In the genomic region with DNA sequence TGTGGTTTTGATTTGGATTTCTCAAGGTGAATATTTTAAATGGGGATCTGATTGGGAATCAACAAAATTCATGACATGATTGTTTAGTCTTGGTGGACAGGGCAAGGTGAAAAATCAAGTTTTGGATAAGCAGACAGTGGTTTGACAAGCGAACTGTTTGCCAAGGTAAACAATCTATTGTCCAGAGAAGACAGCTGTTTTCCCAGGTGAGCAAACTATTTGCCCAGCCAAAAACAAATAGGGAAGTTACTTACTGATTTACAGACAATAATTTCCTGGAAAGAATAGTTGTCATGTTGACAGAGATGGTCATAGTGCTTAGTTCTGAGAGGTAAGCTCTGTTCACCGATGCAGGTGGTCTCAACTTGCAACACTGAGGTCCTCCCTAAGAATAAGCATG, we compare ENCODE assay signal across 21 cellular contexts.
DNase-seq lines count a peak whose midpoint lies in the region; ATAC-seq, FAIRE-seq and TF ChIP-seq lines count a peak whose summit lies in the region.
"Had no signal": no experiment of that assay in that cellular context is flagged by ENCODE, and none has a peak within 500 bp of the region (broad histone marks: within the 10 kb centered on the region; RNA-seq: fewer than 3 reads in every experiment).

No MANE protein-coding gene starts in this region.

- no peak overlapping the region for H2AK9ac ChIP-seq in IMR-90 (replicated peaks; ENCODE audit: low read depth, low read length, poor library complexity)

- TF ChIP-seq CTCF in IMR-90 (conservative IDR thresholded peaks at IDR 0.05; ENCODE audit: low read depth, low read length) (no peak), RWPE2 (IDR thresholded peaks at IDR 0.05; ENCODE audit: poor library complexity, severe bottlenecking) (no peak), D721Med (IDR thresholded peaks at IDR 0.05; ENCODE audit: insufficient read depth, missing control alignments) (no peak)

- CTCF ChIA-PET in IMR-90 (lab: Yijun Ruan, JAX), result no interaction called here

- H3K23ac ChIP-seq in IMR-90 (ENCODE audit: low read depth, low read length), result no peak overlapping the region

- H3K27me3 ChIP-seq in IMR-90 (ENCODE audit: control insufficient read depth, insufficient read depth, low read length) (no peaks in the 10 kb centered on the region), RWPE2 (ENCODE audit: insufficient read depth, poor library complexity, severe bottlenecking) (no peaks in the 10 kb centered on the region), aorta (ENCODE audit: control insufficient read depth in 1 of 2, insufficient read depth in 2 of 2, low read length in 1 of 2) (no peaks in the 10 kb centered on the region)
- H3K27me3 ChIP-seq: BLaER1, Peyer's patch had no signal

- in situ Hi-C loops in IMR-90 (cut with MboI; ENCODE audit: low sequenced_read_pairs), result no loop called here

- dilution Hi-C loops in IMR-90 (cut with HindIII; ENCODE audit: low sequenced_read_pairs, unreplicated experiment), result no loop called here

- H2BK5ac ChIP-seq in IMR-90 (ENCODE audit: low read depth, low read length, poor library complexity, severe bottlenecking), result no peak overlapping the region

- H4K20me1 ChIP-seq in IMR-90 (ENCODE audit: insufficient read depth, low read length), result no peaks in the 10 kb centered on the region
- H4K20me1 ChIP-seq: BLaER1 had no signal

- H3K56ac ChIP-seq in IMR-90 (ENCODE audit: extremely low read depth, insufficient read depth, low read length), result no peak overlapping the region

- H3K14ac ChIP-seq in IMR-90 (replicated peaks; ENCODE audit: low read depth, low read length), result no peak overlapping the region

- no peak overlapping the region for H4K5ac ChIP-seq in IMR-90 (ENCODE audit: low read depth, low read length)

- no peak overlapping the region for H3K4me2 ChIP-seq in IMR-90 (ENCODE audit: low read depth, low read length)
- H3K4me2 ChIP-seq: BLaER1 had no signal

- H3K4me1 ChIP-seq in IMR-90 (ENCODE audit: control insufficient read depth, insufficient read depth, low read length), result peaks cover 5% of the 10 kb centered on the region
- peaks cover 2% of the 10 kb centered on the region for H3K4me1 ChIP-seq in RWPE2 (ENCODE audit: insufficient read depth, poor library complexity, severe bottlenecking)
- H3K4me1 ChIP-seq in aorta (ENCODE audit: control insufficient read depth in 1 of 2, insufficient read depth in 2 of 2, low read length in 2 of 2), result peaks cover 4 to 5% of the 10 kb centered on the region in 2 donors
- H3K4me1 ChIP-seq: Peyer's patch had no signal

- H4K91ac ChIP-seq in IMR-90 (ENCODE audit: insufficient read depth, low read depth, low read length), result no peak overlapping the region

- no peaks in the 10 kb centered on the region for H3K79me1 ChIP-seq in IMR-90 (ENCODE audit: low read depth in 1 of 2, low read length in 2 of 2)

- H2BK20ac ChIP-seq in IMR-90 (ENCODE audit: low read depth, low read length), result no peak overlapping the region

- H3K9me3 ChIP-seq in IMR-90 (ENCODE audit: control insufficient read depth, insufficient read depth, low read length) (no peaks in the 10 kb centered on the region), RWPE2 (ENCODE audit: severe bottlenecking) (no peaks in the 10 kb centered on the region), aorta (ENCODE audit: control insufficient read depth, low read length) (no peaks in the 10 kb centered on the region)
- H3K9me3 ChIP-seq: Peyer's patch had no signal

- DNase-seq in COLO668 (lab: John Stamatoyannopoulos, UW; ENCODE audit: unreplicated experiment) (peak; percentile 70), IMR-90 (no peak), NCI-H510A (lab: John Stamatoyannopoulos, UW) (peak; percentile 17), RWPE2 (ENCODE audit: low spot score) (no peak), GF-D8 (lab: John Stamatoyannopoulos, UW) (no peak), D721Med (ENCODE audit: insufficient read length, low spot score) (no peak), aorta (no peak)
- no peak for DNase-seq in stimulated activated naive CD4-positive, alpha-beta T cell (lab: John Stamatoyannopoulos, UW)
- DNase-seq: CD8-positive, alpha-beta memory T cell; DMS 273 treated with DMSO at 0.1 percent for 48 hours; H9; Kasumi-1; NCI-H1436; NCI-H2107; NCI-H2227 treated with DMSO at 0.1 percent for 48 hours; Peyer's patch; Right ventricle myocardium superior; T-helper 1 cell had no signal

- no peak overlapping the region for H3K27ac ChIP-seq in IMR-90 (ENCODE audit: insufficient read depth, low read length)
- no peak overlapping the region for H3K27ac ChIP-seq in RWPE2 (ENCODE audit: poor library complexity, severe bottlenecking)
- H3K27ac ChIP-seq in aorta (ENCODE audit: low read depth in 1 of 2, low read length in 2 of 2), result no peak overlapping the region
- H3K27ac ChIP-seq: BLaER1, Peyer's patch had no signal

- H3K36me3 ChIP-seq in IMR-90 (ENCODE audit: control insufficient read depth, insufficient read depth, low read length) (no peaks in the 10 kb centered on the region), RWPE2 (ENCODE audit: low read depth) (no peaks in the 10 kb centered on the region), aorta (ENCODE audit: control insufficient read depth in 1 of 2, insufficient read depth in 2 of 2, low read length in 1 of 2) (no peaks in the 10 kb centered on the region)
- H3K36me3 ChIP-seq: BLaER1, Peyer's patch had no signal

- no peak overlapping the region for H3K4ac ChIP-seq in IMR-90 (ENCODE audit: low read depth, low read length)

- intact Hi-C loops in IMR-90 (cut with micrococcal nuclease), result no loop called here
- intact Hi-C loops in aorta (cut with DNase I), result no loop called here

- H2BK120ac ChIP-seq in IMR-90 (ENCODE audit: low read depth, low read length), result no peak overlapping the region

- H3K9ac ChIP-seq in IMR-90 (ENCODE audit: low read depth, low read length), result no peak overlapping the region
- H3K9ac ChIP-seq: BLaER1 had no signal

- POLR2A ChIA-PET in IMR-90 (lab: Charles Lee; ENCODE audit: unreplicated experiment), result no interaction called here

- ATAC-seq in IMR-90 (ENCODE audit: low read depth) (no peak), RWPE2 (ENCODE audit: low read depth) (peak; percentile 26; the same call in 2 of the 3 replicates), aorta (ENCODE audit: low FRiP score) (no peak)
- ATAC-seq: SK-N-SH treated with all-trans-retinoic acid at 6 μM for 48 hours had no signal

- H3K18ac ChIP-seq in IMR-90 (ENCODE audit: low read depth, low read length), result no peak overlapping the region

- TF ChIP-seq RAD21 in IMR-90 (IDR thresholded peaks at IDR 0.05; ENCODE audit: low read length), result no peak

- H3K4me3 ChIP-seq in IMR-90 (ENCODE audit: insufficient read depth, low read depth, low read length) (no peak overlapping the region), RWPE2 (ENCODE audit: severe bottlenecking) (no peak overlapping the region), aorta (ENCODE audit: low read length in 2 of 2) (no peak overlapping the region)
- H3K4me3 ChIP-seq: BLaER1, Peyer's patch had no signal

- H2AFZ ChIP-seq in IMR-90 (replicated peaks; ENCODE audit: low read length, poor library complexity), result no peak overlapping the region

- no CpG with 5 or more reads among the region's 2 CpGs for WGBS in IMR-90 (ENCODE audit: extremely low coverage in 2 of 2, insufficient read length in 1 of 2), 2 experiments
- whole genome bisulfite sequencing in aorta, 2 donors, result 97% methylated on average over 2 of the region's 2 CpGs

- peaks cover 19% of the 10 kb centered on the region for H3K9me1 ChIP-seq in IMR-90 (ENCODE audit: insufficient read depth, low read length)

- FAIRE-seq in D721Med (lab: Jason Lieb, UNC), result no peak
- FAIRE-seq: A204.1 had no signal

- 0 out of 2 replicates have a peak overlapping the region, but pooled peaks have one; percentile 2 for H2AK5ac ChIP-seq in IMR-90 (ENCODE audit: low read depth, low read length)

- no peak for TF ChIP-seq POLR2A in IMR-90 (IDR thresholded peaks at IDR 0.05; ENCODE audit: low read depth, low read length)

- BruUV-seq in IMR-90 (replicated peaks; lab: Mats Ljungman, UMichigan), result no TSS peak

- no peak overlapping the region for H2BK15ac ChIP-seq in IMR-90 (ENCODE audit: low read depth, low read length)

- H4K8ac ChIP-seq in IMR-90 (ENCODE audit: low read depth in 2 of 2, low read length in 2 of 2), result no peak overlapping the region

TF ChIP-seq in IMR-90, 13 proteins besides CTCF, POLR2A, EP300 and RAD21:
- TF ChIP-seq MAFK (IDR thresholded peaks at IDR 0.05; ENCODE audit: low read depth, low read length) (no peak), RCOR1 (IDR thresholded peaks at IDR 0.05; ENCODE audit: insufficient replicate concordance, low read length) (no peak), MXI1 (IDR thresholded peaks at IDR 0.05; ENCODE audit: borderline replicate concordance, low read depth, low read length) (no peak), NFE2L2 (IDR thresholded peaks at IDR 0.05; ENCODE audit: low read depth, low read length) (no peak)
- TF ChIP-seq, protein P1, sequence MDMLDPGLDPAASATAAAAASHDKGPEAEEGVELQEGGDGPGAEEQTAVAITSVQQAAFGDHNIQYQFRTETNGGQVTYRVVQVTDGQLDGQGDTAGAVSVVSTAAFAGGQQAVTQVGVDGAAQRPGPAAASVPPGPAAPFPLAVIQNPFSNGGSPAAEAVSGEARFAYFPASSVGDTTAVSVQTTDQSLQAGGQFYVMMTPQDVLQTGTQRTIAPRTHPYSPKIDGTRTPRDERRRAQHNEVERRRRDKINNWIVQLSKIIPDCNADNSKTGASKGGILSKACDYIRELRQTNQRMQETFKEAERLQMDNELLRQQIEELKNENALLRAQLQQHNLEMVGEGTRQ (IDR thresholded peaks at IDR 0.05; ENCODE audit: low read depth, low read length), result no peak
- TF ChIP-seq, protein P2, sequence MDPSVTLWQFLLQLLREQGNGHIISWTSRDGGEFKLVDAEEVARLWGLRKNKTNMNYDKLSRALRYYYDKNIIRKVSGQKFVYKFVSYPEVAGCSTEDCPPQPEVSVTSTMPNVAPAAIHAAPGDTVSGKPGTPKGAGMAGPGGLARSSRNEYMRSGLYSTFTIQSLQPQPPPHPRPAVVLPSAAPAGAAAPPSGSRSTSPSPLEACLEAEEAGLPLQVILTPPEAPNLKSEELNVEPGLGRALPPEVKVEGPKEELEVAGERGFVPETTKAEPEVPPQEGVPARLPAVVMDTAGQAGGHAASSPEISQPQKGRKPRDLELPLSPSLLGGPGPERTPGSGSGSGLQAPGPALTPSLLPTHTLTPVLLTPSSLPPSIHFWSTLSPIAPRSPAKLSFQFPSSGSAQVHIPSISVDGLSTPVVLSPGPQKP (IDR thresholded peaks at IDR 0.05; ENCODE audit: borderline replicate concordance, low read depth, low read length), result no peak
TF ChIP-seq in IMR-90: peak in this region for 0.

Comparison
In these comparisons a context has a peak if more than half of its experiments do, and no peak if none do; other contexts are left out.
1. DNase-seq: peak in COLO668 (single experiment) and NCI-H510A (single experiment); none in IMR-90 (single experiment), RWPE2 (single experiment), GF-D8 (single experiment), stimulated activated naive CD4-positive, alpha-beta T cell (0 of 6), D721Med (single experiment) and aorta (0 of 2).